ENCODE assay signal across 9 cellular contexts in the genomic region with DNA sequence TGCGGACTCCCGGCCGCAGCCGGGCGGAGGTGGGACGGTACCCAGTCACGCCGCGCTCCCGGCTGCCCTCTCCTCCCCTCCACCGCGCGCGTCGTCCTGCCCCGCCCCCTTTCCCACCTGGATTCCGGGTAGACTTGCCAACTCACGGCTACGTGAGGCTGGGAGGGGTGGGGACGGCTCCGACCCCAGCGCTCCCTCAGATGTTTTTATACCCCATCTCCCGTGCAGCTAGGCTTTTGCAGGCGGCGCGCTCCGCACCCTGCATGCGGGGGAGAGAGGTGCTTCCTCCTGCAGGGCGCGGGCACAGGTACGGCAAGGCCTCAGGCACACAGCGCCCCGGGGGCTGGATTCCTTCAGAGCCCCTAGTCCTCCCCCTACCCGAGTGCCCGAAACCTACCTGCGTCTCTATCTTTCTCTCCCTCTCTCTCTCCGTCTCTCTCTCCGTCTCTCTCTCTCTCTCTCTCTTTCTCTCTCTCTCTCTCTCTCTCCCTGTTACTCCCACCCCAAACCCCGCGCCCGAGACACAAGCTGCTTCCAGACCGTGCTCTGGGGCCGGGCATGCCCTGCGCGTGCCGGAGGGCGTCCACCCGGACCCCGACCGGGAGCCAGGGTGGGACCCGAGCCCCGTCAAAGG. TPM values are rescaled to one million over a fixed set of nuclear protein-coding genes. Genes with fewer than 3 reads are reported as not detected.
A peak's percentile ranks its signal among the peaks of the same experiment; 100 is the strongest.
DNase-seq lines count a peak whose midpoint lies in the region; ATAC-seq, FAIRE-seq and TF ChIP-seq lines count a peak whose summit lies in the region.
"Had no signal": no experiment of that assay in that cellular context is flagged by ENCODE, and none has a peak within 500 bp of the region (broad histone marks: within the 10 kb centered on the region; RNA-seq: fewer than 3 reads in every experiment).

No MANE protein-coding gene starts in this region.

- TF ChIP-seq CTCF in epithelial cell of esophagus (IDR thresholded peaks at IDR 0.05; ENCODE audit: insufficient read depth, low read depth, low read length, missing control alignments) (no peak), pancreas (IDR thresholded peaks at IDR 0.05) (no peak), GM13976 (IDR thresholded peaks at IDR 0.05; ENCODE audit: borderline replicate concordance, control extremely low read depth, extremely low read depth, insufficient read depth, missing control alignments) (no peak)

- H3K36me3 Mint-ChIP-seq in activated CD4-positive, alpha-beta T cell treated with anti-CD3 and anti-CD28 coated beads, Interleukin-2, amount 10 ng/mL, durations not matched to agents 24 days and 14 days (ENCODE audit: low read depth): peaks cover 3% of the 10 kb centered on the region

- DNase-seq in NCI-H1417 (lab: John Stamatoyannopoulos, UW) (peak in 2 of 3 experiments; percentile 52 to 61), NCI-H1417 treated with DMSO at 0.1 percent for 48 hours (lab: John Stamatoyannopoulos, UW) (no peak), epithelial cell of esophagus (ENCODE audit: low read depth) (peak; percentile 54), pancreas (peak; percentile 76 to 92 (median 88)), GM13976 (ENCODE audit: low spot score) (no peak)
- peak; percentile 72 for DNase-seq in activated CD4-positive, alpha-beta T cell treated with anti-CD3 and anti-CD28 coated beads, Interleukin-2, amount 10 ng/mL, durations not matched to agents 24 days and 14 days

- H3K27ac Mint-ChIP-seq in activated CD4-positive, alpha-beta T cell treated with anti-CD3 and anti-CD28 coated beads, Interleukin-2, amount 10 ng/mL, durations not matched to agents 24 days and 14 days: no peak overlapping the region

- H3K4me3 ChIP-seq in epithelial cell of esophagus (ENCODE audit: low read length) (peak overlapping the region; percentile 58), pancreas (peak overlapping the region; percentile 27 to 79 (median 59))

- FAIRE-seq in pancreas (lab: Jason Lieb, UNC): no peak
- FAIRE-seq: TTC549 had no signal

- intact Hi-C loops in activated CD4-positive, alpha-beta T cell treated with anti-CD3 and anti-CD28 coated beads, Interleukin-2, amount 10 ng/mL, durations not matched to agents 24 days and 14 days (cut with micrococcal nuclease): no loop called here
- intact Hi-C loops in pancreas (cut with DNase I): loop anchor here in 1 of 3 donors (10.0 kb wide), 1 partner anchor 62 kb away; no protein-coding TSS in a partner anchor

- H3K27me3 ChIP-seq in pancreas: no peaks in the 10 kb centered on the region

- no peaks in the 10 kb centered on the region for H3K36me3 ChIP-seq in pancreas

- H3K27ac ChIP-seq in pancreas: peak overlapping the region; percentile 82 to 93 (median 86)

- peak; percentile 59 to 67 (median 62) for ATAC-seq in pancreas
- no peak for ATAC-seq in GM21528 (IDR thresholded peaks at IDR 0.05; ENCODE audit: low FRiP score, unreplicated experiment)
- no peak for ATAC-seq in HG02970 (IDR thresholded peaks at IDR 0.05; ENCODE audit: low FRiP score, unreplicated experiment)

- H3K9me3 Mint-ChIP-seq in activated CD4-positive, alpha-beta T cell treated with anti-CD3 and anti-CD28 coated beads, Interleukin-2, amount 10 ng/mL, durations not matched to agents 24 days and 14 days: no peaks in the 10 kb centered on the region

- WGBS in pancreas, 2 donors: 1 to 2% methylated on average over 51 to 52 of the region's 52 CpGs

- in situ Hi-C loops in GM13976 (cut with MboI; ENCODE audit: low sequenced_read_pairs, unreplicated experiment): no loop called here

- peaks cover 13 to 32% (median 27%) of the 10 kb centered on the region in 3 donors for H3K4me1 ChIP-seq in pancreas

- no peaks in the 10 kb centered on the region for H3K9me3 ChIP-seq in pancreas

- H3K27me3 Mint-ChIP-seq in activated CD4-positive, alpha-beta T cell treated with anti-CD3 and anti-CD28 coated beads, Interleukin-2, amount 10 ng/mL, durations not matched to agents 24 days and 14 days: peaks cover 64% of the 10 kb centered on the region

- H3K4me3 Mint-ChIP-seq in activated CD4-positive, alpha-beta T cell treated with anti-CD3 and anti-CD28 coated beads, Interleukin-2, amount 10 ng/mL, durations not matched to agents 24 days and 14 days: peak overlapping the region; percentile 74

- H3K4me1 Mint-ChIP-seq in activated CD4-positive, alpha-beta T cell treated with anti-CD3 and anti-CD28 coated beads, Interleukin-2, amount 10 ng/mL, durations not matched to agents 24 days and 14 days: peaks cover 29% of the 10 kb centered on the region

RNA-seq across cellular contexts. Expression of gene PDGFB, which starts 1.9 kb away (rescaled TPM):
- total RNA-seq in activated CD4-positive, alpha-beta T cell treated with anti-CD3 and anti-CD28 coated beads, Interleukin-2, amount 10 ng/mL, durations not matched to agents 24 days and 14 days: 2.2 and 2.3 TPM in 2 replicates
- 10 to 100 TPM in 1 of 6 donors, 1 to 10 TPM in 5; 2.7 to 12.1 (median 4.4) TPM for total RNA-seq in pancreas
- polyA plus RNA-seq in pancreas: 1 to 10 TPM; 4.0 to 4.7 TPM

Comparison
In these comparisons a context has a peak if more than half of its experiments do, and no peak if none do; other contexts are left out.
1. DNase-seq: peak in NCI-H1417 (2 of 3), activated CD4-positive, alpha-beta T cell treated with anti-CD3 and anti-CD28 coated beads, Interleukin-2, amount 10 ng/mL, durations not matched to agents 24 days and 14 days (single experiment), epithelial cell of esophagus (single experiment) and pancreas (6 of 6); none in NCI-H1417 treated with DMSO at 0.1 percent for 48 hours (single experiment) and GM13976 (single experiment).
2. ATAC-seq: peak in pancreas (4 of 4); none in GM21528 (single experiment) and HG02970 (single experiment).